In genomic region chr1:201481004-201481380, GRCh38 we compare ENCODE assay signal across 1 cellular context.
A peak's percentile ranks its signal among the peaks of the same experiment; 100 is the strongest.
TF ChIP-seq lines count a peak whose summit lies in the region.

No MANE protein-coding gene starts in this region.

TF ChIP-seq in K562, 482 proteins besides CTCF, POLR2A, EP300 and RAD21 (continues in another document):
- TF ChIP-seq MIER1 (IDR thresholded peaks at IDR 0.05; ENCODE audit: low read depth): no peak
- TF ChIP-seq RBBP5 (IDR thresholded peaks at IDR 0.05; ENCODE audit: borderline replicate concordance, insufficient read depth, low read length, poor library complexity, severe bottlenecking): peak; percentile 27
- peak; percentile 23; the same call in 1 of the 2 replicates for TF ChIP-seq KDM2B (CRISPR knock-in tag; IDR thresholded peaks at IDR 0.05)
- TF ChIP-seq ZBTB40 (IDR thresholded peaks at IDR 0.05): peak; percentile 29; the same call in 1 of the 2 replicates
- TF ChIP-seq ZBTB40 (CRISPR knock-in tag; IDR thresholded peaks at IDR 0.05): no peak
- no peak for TF ChIP-seq TCF3 (CRISPR knock-in tag; IDR thresholded peaks at IDR 0.05)
- no peak for TF ChIP-seq MGA (IDR thresholded peaks at IDR 0.05)
- TF ChIP-seq ZFX (CRISPR knock-in tag; IDR thresholded peaks at IDR 0.05): 0 out of 2 replicates have a peak, but pooled peaks have one; percentile 18
- no peak for TF ChIP-seq ZC3H4 (CRISPR knock-in tag; IDR thresholded peaks at IDR 0.05; ENCODE audit: borderline replicate concordance)
- 0 out of 2 replicates have a peak, but pooled peaks have one; percentile 52 for TF ChIP-seq CBFB (CRISPR knock-in tag; IDR thresholded peaks at IDR 0.05)
- no peak for TF ChIP-seq NCOA4 (IDR thresholded peaks at IDR 0.05; ENCODE audit: partially characterized antibody)
- peak; percentile 22; the same call in 1 of the 2 replicates for TF ChIP-seq PHF8 (IDR thresholded peaks at IDR 0.05; ENCODE audit: borderline replicate concordance, low read length)
- no peak for TF ChIP-seq BACH1 (tag; IDR thresholded peaks at IDR 0.05)
- TF ChIP-seq ZNF764 (CRISPR knock-in tag; IDR thresholded peaks at IDR 0.05; ENCODE audit: low read depth): 0 out of 2 replicates have a peak, but pooled peaks have one; percentile 61
- TF ChIP-seq POU5F1 (IDR thresholded peaks at IDR 0.05; ENCODE audit: borderline replicate concordance, low read depth, low read length, partially characterized antibody): no peak
- peak; percentile 28 for TF ChIP-seq CHD1 (IDR thresholded peaks at IDR 0.05; ENCODE audit: low read length)
- TF ChIP-seq ZNF717 (CRISPR knock-in tag; IDR thresholded peaks at IDR 0.05): no peak
- TF ChIP-seq KDM1A (IDR thresholded peaks at IDR 0.05): no peak
- no peak for TF ChIP-seq SMARCE1 (IDR thresholded peaks at IDR 0.05)
- TF ChIP-seq MAFG (tag; conservative IDR thresholded peaks at IDR 0.05): no peak
- no peak for TF ChIP-seq DNMT1 (IDR thresholded peaks at IDR 0.05)
- TF ChIP-seq E2F6 (IDR thresholded peaks at IDR 0.05; ENCODE audit: borderline replicate concordance in 1 of 2, extremely low read depth in 1 of 2, insufficient read depth in 1 of 2, insufficient read length in 1 of 2, low read depth in 1 of 2, low read length in 1 of 2, poor library complexity in 1 of 2, severe bottlenecking in 1 of 2): peak in 1 of 2 experiments; percentile 2
- no peak for TF ChIP-seq PHTF2 (CRISPR knock-in tag; IDR thresholded peaks at IDR 0.05)
- TF ChIP-seq DIDO1 (tag; IDR thresholded peaks at IDR 0.05; ENCODE audit: low read depth): no peak
- no peak for TF ChIP-seq ZBTB26 (CRISPR knock-in tag; IDR thresholded peaks at IDR 0.05)
- no peak for TF ChIP-seq FOXO4 (CRISPR knock-in tag; IDR thresholded peaks at IDR 0.05)
- 0 out of 2 replicates have a peak, but pooled peaks have one; percentile 6 for TF ChIP-seq ZBTB33 (CRISPR knock-in tag; IDR thresholded peaks at IDR 0.05)
- TF ChIP-seq KLF16 (IDR thresholded peaks at IDR 0.05): no peak
